ENCODE assay signal across 8 cellular contexts in genomic region chr20:37095609-37096414, GRCh38.
DNase-seq lines count a peak whose midpoint lies in the region; ATAC-seq and TF ChIP-seq lines count a peak whose summit lies in the region.

A gene with protein sequence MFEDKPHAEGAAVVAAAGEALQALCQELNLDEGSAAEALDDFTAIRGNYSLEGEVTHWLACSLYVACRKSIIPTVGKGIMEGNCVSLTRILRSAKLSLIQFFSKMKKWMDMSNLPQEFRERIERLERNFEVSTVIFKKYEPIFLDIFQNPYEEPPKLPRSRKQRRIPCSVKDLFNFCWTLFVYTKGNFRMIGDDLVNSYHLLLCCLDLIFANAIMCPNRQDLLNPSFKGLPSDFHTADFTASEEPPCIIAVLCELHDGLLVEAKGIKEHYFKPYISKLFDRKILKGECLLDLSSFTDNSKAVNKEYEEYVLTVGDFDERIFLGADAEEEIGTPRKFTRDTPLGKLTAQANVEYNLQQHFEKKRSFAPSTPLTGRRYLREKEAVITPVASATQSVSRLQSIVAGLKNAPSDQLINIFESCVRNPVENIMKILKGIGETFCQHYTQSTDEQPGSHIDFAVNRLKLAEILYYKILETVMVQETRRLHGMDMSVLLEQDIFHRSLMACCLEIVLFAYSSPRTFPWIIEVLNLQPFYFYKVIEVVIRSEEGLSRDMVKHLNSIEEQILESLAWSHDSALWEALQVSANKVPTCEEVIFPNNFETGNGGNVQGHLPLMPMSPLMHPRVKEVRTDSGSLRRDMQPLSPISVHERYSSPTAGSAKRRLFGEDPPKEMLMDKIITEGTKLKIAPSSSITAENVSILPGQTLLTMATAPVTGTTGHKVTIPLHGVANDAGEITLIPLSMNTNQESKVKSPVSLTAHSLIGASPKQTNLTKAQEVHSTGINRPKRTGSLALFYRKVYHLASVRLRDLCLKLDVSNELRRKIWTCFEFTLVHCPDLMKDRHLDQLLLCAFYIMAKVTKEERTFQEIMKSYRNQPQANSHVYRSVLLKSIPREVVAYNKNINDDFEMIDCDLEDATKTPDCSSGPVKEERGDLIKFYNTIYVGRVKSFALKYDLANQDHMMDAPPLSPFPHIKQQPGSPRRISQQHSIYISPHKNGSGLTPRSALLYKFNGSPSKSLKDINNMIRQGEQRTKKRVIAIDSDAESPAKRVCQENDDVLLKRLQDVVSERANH (minus strand): TSS chr20:37095997. CDS start chr20:37095928, 69 bp downstream.

- in situ Hi-C loops in astrocyte of the spinal cord (cut with HindIII; ENCODE audit: low sequenced_read_pairs): no loop called here

- H3K4me3 ChIP-seq in astrocyte of the spinal cord (ENCODE audit: low read depth, low read length): peak within 1 kb of the TSS; percentile 68
- H3K4me3 ChIP-seq in retinal pigment epithelial cell (ENCODE audit: low read length): peak within 1 kb of the TSS; percentile 81

- DNase-seq in NCI-H2029 (lab: John Stamatoyannopoulos, UW) (peak; percentile 73), T-helper 9 cell (peak; percentile 78), astrocyte of the spinal cord (ENCODE audit: low read depth, low spot score) (peak; percentile 91), hypothalamus (lab: John Stamatoyannopoulos, UW) (peak; percentile 45 to 97 (median 82)), retinal pigment epithelial cell (ENCODE audit: low read depth) (peak; percentile 36)

- TF ChIP-seq CTCF in astrocyte of the spinal cord (IDR thresholded peaks at IDR 0.05; ENCODE audit: low read depth, low read length) (peak; percentile 48), retinal pigment epithelial cell (conservative IDR thresholded peaks at IDR 0.05; ENCODE audit: low read depth, low read length) (peak; percentile 38)

- ATAC-seq in HG02970 (IDR thresholded peaks at IDR 0.05; ENCODE audit: low FRiP score, unreplicated experiment) (peak; percentile 71), GM18870 (IDR thresholded peaks at IDR 0.05; ENCODE audit: unreplicated experiment) (no peak)

- peak; percentile 89 for TF ChIP-seq POLR2A in GM15510 (IDR thresholded peaks at IDR 0.05; ENCODE audit: borderline replicate concordance, extremely low read depth, insufficient read length)

Comparison
In these comparisons a context has a peak if more than half of its experiments do, and no peak if none do; other contexts are left out.
1. DNase-seq: peak in every context shown above with its lines; median percentile 91 in astrocyte of the spinal cord; 82 in hypothalamus; 78 in T-helper 9 cell; 73 in NCI-H2029; 36 in retinal pigment epithelial cell.